Comparison of ENCODE assay signal across 10 cellular contexts in the genomic region with DNA sequence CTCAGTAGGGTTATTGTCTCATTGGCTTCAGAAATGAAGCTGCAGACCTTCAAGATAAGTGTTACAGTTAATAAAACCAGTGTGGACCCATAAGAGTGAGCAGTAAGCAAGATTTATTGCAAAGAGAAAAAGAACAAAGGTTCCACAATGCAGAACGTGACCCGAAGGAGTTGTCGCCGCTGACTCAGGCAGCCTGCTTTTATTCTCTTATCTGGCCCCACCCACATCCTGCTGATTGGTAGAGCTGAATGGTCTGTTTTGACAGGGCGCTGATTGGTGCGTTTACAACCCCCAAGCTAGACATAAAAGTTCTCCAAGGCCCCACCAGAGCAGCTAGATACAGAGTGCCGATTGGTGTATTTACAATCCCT. TPM values are rescaled to one million over a fixed set of nuclear protein-coding genes. Genes with fewer than 3 reads are reported as not detected.
DNase-seq lines count a peak whose midpoint lies in the region; ATAC-seq, FAIRE-seq and TF ChIP-seq lines count a peak whose summit lies in the region.
"Not testable (repeated sequence)": the region's sequence is repeated elsewhere in the genome, so short reads cannot be mapped to it uniquely, and the experiment has no call there.
"Had no signal": no experiment of that assay in that cellular context is flagged by ENCODE, and none has a peak within 500 bp of the region (broad histone marks: within the 10 kb centered on the region; RNA-seq: fewer than 3 reads in every experiment).

No MANE protein-coding gene starts in this region.

- not testable (repeated sequence) for H3K27ac ChIP-seq in K562 (ENCODE audit: extremely low read depth, low read depth, low read length)

- not testable (repeated sequence) for H3K36me3 ChIP-seq in K562 (ENCODE audit: control insufficient read depth, insufficient read depth, low read length)

- H3K9me3 ChIP-seq in K562 (replicated peaks; ENCODE audit: control insufficient read depth, insufficient read depth, low read depth, low read length): not testable (repeated sequence)

- H2AFZ ChIP-seq in K562 (ENCODE audit: low read depth, low read length): peak overlapping the region; percentile 72

- peak overlapping the region; percentile 34 for H3K27ac Mint-ChIP-seq in activated CD4-positive, alpha-beta T cell treated with anti-CD3 and anti-CD28 coated beads for 36 hours
- peak overlapping the region; percentile 45 for H3K27ac Mint-ChIP-seq in activated CD4-positive, alpha-beta memory T cell treated with anti-CD3 and anti-CD28 coated beads for 36 hours
- peak overlapping the region; percentile 69 for H3K27ac Mint-ChIP-seq in activated naive CD4-positive, alpha-beta T cell treated with anti-CD3 and anti-CD28 coated beads for 36 hours
- peak overlapping the region in 1 of 2 donors; percentile 35 for H3K27ac Mint-ChIP-seq in natural killer cell

- TF ChIP-seq EP300 in K562 (IDR thresholded peaks at IDR 0.05; ENCODE audit: low read length): not testable (repeated sequence)

- H3K4me2 ChIP-seq in K562 (ENCODE audit: insufficient read depth, low read length): not testable (repeated sequence)

- POLR2A ChIA-PET in activated CD4-positive, alpha-beta T cell treated with anti-CD3 and anti-CD28 coated beads for 36 hours (lab: Charles Lee): interaction anchor here (0.7 to 1.6 kb wide), 3 partner anchors 25 to 74 kb away, joined by 3 to 4 read pairs (median 3); no protein-coding TSS in a partner anchor
- POLR2A ChIA-PET in activated CD4-positive, alpha-beta memory T cell treated with anti-CD3 and anti-CD28 coated beads for 36 hours (lab: Charles Lee): interaction anchor here (0.5 to 1.5 kb wide), 5 partner anchors 10 to 237 kb away, joined by 3 to 4 read pairs (median 3); no protein-coding TSS in a partner anchor
- POLR2A ChIA-PET in K562 (lab: Yijun Ruan, JAX): interaction anchor here (0.8 kb wide), 1 partner anchor 357 kb away, joined by 3 read pairs; no protein-coding TSS in a partner anchor

- not testable (repeated sequence) for H3K9me3 Mint-ChIP-seq in activated CD4-positive, alpha-beta T cell treated with anti-CD3 and anti-CD28 coated beads for 36 hours (ENCODE audit: low read depth); activated CD4-positive, alpha-beta memory T cell treated with anti-CD3 and anti-CD28 coated beads for 36 hours; activated naive CD4-positive, alpha-beta T cell treated with anti-CD3 and anti-CD28 coated beads for 36 hours; natural killer cell

- H3K79me2 ChIP-seq in K562 (ENCODE audit: control insufficient read depth, insufficient read depth, low read length): not testable (repeated sequence)

- not testable (repeated sequence) for ATAC-seq in activated CD4-positive, alpha-beta T cell treated with anti-CD3 and anti-CD28 coated beads for 36 hours; natural killer cell
- peak; percentile 57; the same call in 2 of the 3 replicates for ATAC-seq in K562

- peak; percentile 42 for FAIRE-seq in K562 (lab: Jason Lieb, UNC)

- peaks cover 5 to 27% of the 10 kb centered on the region in 2 experiments; a peak in 3 of 5 replicates for H3K27me3 ChIP-seq in K562 (ENCODE audit: control insufficient read depth in 2 of 2, insufficient read depth in 2 of 2, low read length in 2 of 2)

- H3K4me1 Mint-ChIP-seq in activated CD4-positive, alpha-beta T cell treated with anti-CD3 and anti-CD28 coated beads for 36 hours: peaks cover 47% of the 10 kb centered on the region
- H3K4me1 Mint-ChIP-seq in activated CD4-positive, alpha-beta memory T cell treated with anti-CD3 and anti-CD28 coated beads for 36 hours (ENCODE audit: low read depth): peaks cover 48% of the 10 kb centered on the region
- peaks cover 39% of the 10 kb centered on the region for H3K4me1 Mint-ChIP-seq in activated naive CD4-positive, alpha-beta T cell treated with anti-CD3 and anti-CD28 coated beads for 36 hours (ENCODE audit: low read depth)
- peaks cover 25 to 32% of the 10 kb centered on the region in 2 donors for H3K4me1 Mint-ChIP-seq in natural killer cell

- not testable (repeated sequence) for H3K4me3 ChIP-seq in K562; fibroblast of mammary gland (ENCODE audit: control insufficient read depth, low read depth, low read length)

- not testable (repeated sequence) for H3K4me1 ChIP-seq in K562 (replicated peaks in 1 of 2; ENCODE audit: control insufficient read depth in 2 of 2, insufficient read depth in 2 of 2, low read length in 2 of 2)

- TF ChIP-seq CTCF in K562 (IDR thresholded peaks at IDR 0.05 in 2 of 3, conservative IDR thresholded peaks at IDR 0.05 in 1 of 3; ENCODE audit: insufficient read depth in 2 of 3, low read depth in 1 of 3, low read length in 3 of 3); fibroblast of mammary gland (conservative IDR thresholded peaks at IDR 0.05; ENCODE audit: control insufficient read depth, insufficient read depth, low read depth, low read length); natural killer cell (IDR thresholded peaks at IDR 0.05): not testable (repeated sequence)

- H3K4me3 Mint-ChIP-seq in activated CD4-positive, alpha-beta T cell treated with anti-CD3 and anti-CD28 coated beads for 36 hours; activated CD4-positive, alpha-beta memory T cell treated with anti-CD3 and anti-CD28 coated beads for 36 hours; activated naive CD4-positive, alpha-beta T cell treated with anti-CD3 and anti-CD28 coated beads for 36 hours: not testable (repeated sequence)
- peak overlapping the region; percentile 43 for H3K4me3 Mint-ChIP-seq in natural killer cell

- not testable (repeated sequence) for H4K20me1 ChIP-seq in K562 (replicated peaks; ENCODE audit: control insufficient read depth, insufficient read depth, low read length)

- H3K27me3 Mint-ChIP-seq in activated CD4-positive, alpha-beta T cell treated with anti-CD3 and anti-CD28 coated beads for 36 hours; activated CD4-positive, alpha-beta memory T cell treated with anti-CD3 and anti-CD28 coated beads for 36 hours; activated naive CD4-positive, alpha-beta T cell treated with anti-CD3 and anti-CD28 coated beads for 36 hours (ENCODE audit: low read depth); natural killer cell (ENCODE audit: low read depth in 2 of 2): not testable (repeated sequence)

- TF ChIP-seq RAD21 in K562 (CRISPR knock-in tag; conservative IDR thresholded peaks at IDR 0.05 in 1 of 2, IDR thresholded peaks at IDR 0.05 in 1 of 2): not testable (repeated sequence)

- not testable (repeated sequence) for H3K9ac ChIP-seq in K562 (ENCODE audit: insufficient read depth in 1 of 2, low read depth in 2 of 2, low read length in 2 of 2)

- not testable (repeated sequence) for H3K9me1 ChIP-seq in K562 (ENCODE audit: control insufficient read depth, insufficient read depth, low read length)

- CTCF ChIA-PET in activated CD4-positive, alpha-beta T cell treated with anti-CD3 and anti-CD28 coated beads for 36 hours (lab: Charles Lee): interaction anchor here (0.6 to 1.5 kb wide), 6 partner anchors 11 to 201 kb away, joined by 3 to 9 read pairs (median 3); no protein-coding TSS in a partner anchor
- CTCF ChIA-PET in activated CD4-positive, alpha-beta memory T cell treated with anti-CD3 and anti-CD28 coated beads for 36 hours (lab: Charles Lee); K562 (lab: Yijun Ruan, JAX; ENCODE audit: low intra/inter-chr PET ratio): not testable (repeated sequence)
- CTCF ChIA-PET in activated naive CD4-positive, alpha-beta T cell treated with anti-CD3 and anti-CD28 coated beads for 36 hours (lab: Charles Lee): interaction anchor here (0.6 to 1.3 kb wide), 3 partner anchors 13 to 408 kb away, joined by 3 to 7 read pairs (median 3); no protein-coding TSS in a partner anchor

- 18% methylated on average over 5 of the region's 7 CpGs for WGBS in K562 (ENCODE audit: insufficient coverage, low coverage, missing lambda C conversion rate)

- H3K36me3 Mint-ChIP-seq in activated CD4-positive, alpha-beta T cell treated with anti-CD3 and anti-CD28 coated beads for 36 hours (ENCODE audit: low read depth); activated CD4-positive, alpha-beta memory T cell treated with anti-CD3 and anti-CD28 coated beads for 36 hours; activated naive CD4-positive, alpha-beta T cell treated with anti-CD3 and anti-CD28 coated beads for 36 hours (ENCODE audit: low read depth); natural killer cell: not testable (repeated sequence)

- BruUV-seq in K562 (replicated peaks; lab: Mats Ljungman, UMichigan): not testable (repeated sequence)

- TF ChIP-seq POLR2A in K562 (conservative IDR thresholded peaks at IDR 0.05): not testable (repeated sequence)

- DNase-seq in activated CD4-positive, alpha-beta T cell treated with anti-CD3 and anti-CD28 coated beads for 36 hours; activated CD4-positive, alpha-beta memory T cell treated with anti-CD3 and anti-CD28 coated beads for 36 hours; activated naive CD4-positive, alpha-beta T cell treated with anti-CD3 and anti-CD28 coated beads for 36 hours; K562 (ENCODE audit: extremely low read depth in 1 of 4, low spot score in 3 of 4); natural killer cell: not testable (repeated sequence)
- DNase-seq in fibroblast of mammary gland (ENCODE audit: low read depth): peak; percentile 10
- DNase-seq in stimulated activated CD8-positive, alpha-beta memory T cell treated with anti-CD3 and anti-CD28 coated beads, Interleukin-4, amount 100 ng/mL, for 48 hours: peak; percentile 32

- in situ Hi-C loops in K562 (cut with MboI): not testable (repeated sequence)

- intact Hi-C loops in activated CD4-positive, alpha-beta T cell treated with anti-CD3 and anti-CD28 coated beads for 36 hours (cut with DNase I, micrococcal nuclease); activated CD4-positive, alpha-beta memory T cell treated with anti-CD3 and anti-CD28 coated beads for 36 hours (cut with micrococcal nuclease); activated naive CD4-positive, alpha-beta T cell treated with anti-CD3 and anti-CD28 coated beads for 36 hours (cut with micrococcal nuclease); K562 (cut with micrococcal nuclease): not testable (repeated sequence)
- intact Hi-C loops in natural killer cell (cut with micrococcal nuclease): loop anchor here (10.0 kb wide), 1 partner anchor 49 kb away; no protein-coding TSS in a partner anchor

RNA-seq across cellular contexts. Expression of a gene that starts 33.9 kb away (rescaled TPM):
- total RNA-seq in activated CD4-positive, alpha-beta T cell treated with anti-CD3 and anti-CD28 coated beads for 36 hours: 100 to 1,000 TPM; 601 to 617 TPM
- 100 to 1,000 TPM; 689 to 705 TPM for total RNA-seq in activated CD4-positive, alpha-beta memory T cell treated with anti-CD3 and anti-CD28 coated beads for 36 hours
- 100 to 1,000 TPM; 500 to 504 TPM for total RNA-seq in activated naive CD4-positive, alpha-beta T cell treated with anti-CD3 and anti-CD28 coated beads for 36 hours
- not detected in 2 replicates for total RNA-seq in K562 (2011; cell fraction: chromatin; rRNA removed; ENCODE audit: low replicate concordance)
- total RNA-seq in K562 (2011; cell fraction: nucleolus; rRNA removed): not detected in 2 replicates
- not detected in 2 replicates for total RNA-seq in K562 (2011; cell fraction: nucleoplasm; rRNA removed)
- total RNA-seq in K562 (2014; rRNA removed): 0.09 TPM in 1 of 2 replicates, not detected in the other
- not detected in 2 replicates for total RNA-seq in K562 (2014; rRNA removed; fragmentation: Illumina TruSeq; extraction: Trizol)
- not detected in 2 replicates for total RNA-seq in K562 (2015; rRNA removed; fragmentation: Illumina TruSeq; extraction: Trizol)
- 0.33 and 1.3 TPM in 2 replicates for total RNA-seq in K562 (2021)
- 0.03 TPM in 1 of 2 replicates, not detected in the other for polyA plus RNA-seq in K562 (2011; rRNA removed)
- 0.32 TPM in 1 of 2 replicates, not detected in the other for polyA plus RNA-seq in K562 (2011; cell fraction: cytosol; rRNA removed)
- polyA plus RNA-seq in K562 (2011; cell fraction: nucleus; rRNA removed): not detected in 2 replicates
- 0.06 and 0.12 TPM in 2 replicates for polyA plus RNA-seq in K562 (2012)
- polyA plus RNA-seq in K562 (2014; fragmentation: Illumina TruSeq; extraction: Trizol): 0.46 TPM in 1 of 2 replicates, not detected in the other
- polyA plus RNA-seq in K562 (2014; fragmentation: Nextera tagmentation; extraction: Ambion mirVana): not detected
- polyA plus RNA-seq in K562 (2014; rRNA removed): 0.05 TPM in 1 of 2 replicates, not detected in the other
- polyA minus RNA-seq in K562 (2011; rRNA and poly(A)+ RNA removed): 0.04 and 0.78 TPM in 2 replicates
- not detected in 2 replicates for polyA minus RNA-seq in K562 (2011; cell fraction: cytosol; rRNA and poly(A)+ RNA removed)
- polyA minus RNA-seq in K562 (2011; cell fraction: nucleus; rRNA and poly(A)+ RNA removed): not detected in 2 replicates
- 10 to 100 TPM in 1 of 3 donors, 1 to 10 TPM in 2; 3.5 to 37.5 (median 3.5) TPM for total RNA-seq in natural killer cell
- total RNA-seq: Caco-2, H4 had no signal
- polyA plus RNA-seq: BJ had no signal

Comparison
In these comparisons a context has a peak if more than half of its experiments do, and no peak if none do; other contexts are left out.
1. RNA of a gene that starts 33.9 kb away (total RNA-seq): 689 to 705 TPM in activated CD4-positive, alpha-beta memory T cell treated with anti-CD3 and anti-CD28 coated beads for 36 hours, 601 to 617 TPM in activated CD4-positive, alpha-beta T cell treated with anti-CD3 and anti-CD28 coated beads for 36 hours and 500 to 504 TPM in activated naive CD4-positive, alpha-beta T cell treated with anti-CD3 and anti-CD28 coated beads for 36 hours; 3.5 to 37.5 TPM in natural killer cell and 0.09 to 1.3 TPM in K562; every median in the first group is over 10 times any median in the second.